ENCODE assay signal across 9 cellular contexts in the genomic region with DNA sequence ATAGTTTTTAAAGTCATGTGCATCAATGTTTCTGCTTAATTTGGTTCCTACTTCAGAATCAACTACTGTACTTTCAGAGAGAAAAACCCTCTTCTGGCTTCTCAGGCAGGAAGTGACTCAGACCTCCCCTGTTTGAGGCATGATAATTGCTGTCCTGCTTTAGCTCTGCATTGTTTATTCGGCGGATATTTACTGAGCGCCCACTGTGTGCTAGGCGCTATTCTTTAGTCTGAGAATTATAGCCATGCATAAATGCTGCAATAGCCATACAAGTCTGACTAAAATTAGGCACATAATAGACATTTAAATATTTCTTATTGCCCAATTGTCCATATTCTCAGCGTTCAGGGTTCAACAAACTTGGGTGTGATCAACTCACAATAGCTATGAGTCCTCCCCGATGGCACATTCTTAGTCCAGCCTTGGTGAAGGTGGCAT. TPM values are rescaled to one million over a fixed set of nuclear protein-coding genes. Genes with fewer than 3 reads are reported as not detected.
DNase-seq lines count a peak whose midpoint lies in the region; ATAC-seq, FAIRE-seq and TF ChIP-seq lines count a peak whose summit lies in the region.
"Had no signal": no experiment of that assay in that cellular context is flagged by ENCODE, and none has a peak within 500 bp of the region (broad histone marks: within the 10 kb centered on the region; RNA-seq: fewer than 3 reads in every experiment).

No MANE protein-coding gene starts in this region.

- no peak overlapping the region for H3K56ac ChIP-seq in H9 (ENCODE audit: insufficient read length, low read depth, low read length)

- H3K4me2 ChIP-seq in H9 (ENCODE audit: insufficient read depth, insufficient read length, low read length): no peak overlapping the region

- no peaks in the 10 kb centered on the region for H3K9me3 Mint-ChIP-seq in H9
- H3K9me3 Mint-ChIP-seq: dendritic cell treated with granulocyte-macrophage colony-stimulating factor and Interleukin-4, amounts not matched to agents 40 ng/mL and 50 ng/mL, for 4 days had no signal

- H4K20me1 ChIP-seq in H9 (ENCODE audit: control insufficient read depth, insufficient read depth, insufficient read length): no peaks in the 10 kb centered on the region

- H2BK120ac ChIP-seq in H9 (ENCODE audit: low read depth, low read length, poor library complexity, severe bottlenecking): no peak overlapping the region

- H3K4me3 Mint-ChIP-seq in H9: no peak overlapping the region
- H3K4me3 Mint-ChIP-seq: dendritic cell treated with granulocyte-macrophage colony-stimulating factor and Interleukin-4, amounts not matched to agents 40 ng/mL and 50 ng/mL, for 4 days had no signal

- H3K79me1 ChIP-seq in H9 (ENCODE audit: insufficient read depth, low read depth, low read length, poor library complexity, severe bottlenecking): no peaks in the 10 kb centered on the region

- no peaks in the 10 kb centered on the region; a peak in 1 of 7 replicates for H3K36me3 Mint-ChIP-seq in H9 (ENCODE audit: insufficient read depth in 1 of 3, low read depth in 3 of 3)

- H2BK12ac ChIP-seq in H9 (ENCODE audit: insufficient read length, low read depth, low read length): no peak overlapping the region

- H3K27ac Mint-ChIP-seq in H9: peak overlapping the region in 1 of 3 experiments; percentile 86; a peak in 2 of 7 replicates
- H3K27ac Mint-ChIP-seq: dendritic cell treated with granulocyte-macrophage colony-stimulating factor and Interleukin-4, amounts not matched to agents 40 ng/mL and 50 ng/mL, for 4 days had no signal

- TF ChIP-seq CTCF in H9 (conservative IDR thresholded peaks at IDR 0.05) (no peak), lung (IDR thresholded peaks at IDR 0.05; ENCODE audit: control extremely low read depth, extremely low read depth) (no peak)

- no peak overlapping the region for H3K4ac ChIP-seq in H9 (ENCODE audit: low read depth, low read length)

- no peaks in the 10 kb centered on the region for H3K23me2 ChIP-seq in H9 (ENCODE audit: insufficient read length, low read depth, low read length, poor library complexity, severe bottlenecking)

- peak; percentile 30 for DNase-seq in AG20443 (ENCODE audit: low spot score)
- peak; percentile 51 for DNase-seq in H9
- DNase-seq in RCC 7860 (ENCODE audit: low spot score): peak; percentile 57
- DNase-seq in adipocyte (ENCODE audit: low read depth): peak; percentile 81
- no peak for DNase-seq in lung (ENCODE audit: low spot score)
- no peak for DNase-seq in GM12892 (ENCODE audit: insufficient read length)

- H3T11ph ChIP-seq in H9 (ENCODE audit: low read length): no peak overlapping the region

- H3K27me3 ChIP-seq in H9 (ENCODE audit: insufficient read depth, low read length) (no peaks in the 10 kb centered on the region), adipocyte (replicated peaks; ENCODE audit: control insufficient read depth, insufficient read depth, low read length) (no peaks in the 10 kb centered on the region), lung (ENCODE audit: control insufficient read depth, insufficient read depth) (no peaks in the 10 kb centered on the region)

- H3K4me1 Mint-ChIP-seq in H9: peaks cover 22 to 55% of the 10 kb centered on the region in 2 experiments

- no CpG with 5 or more reads among the region's 6 CpGs for WGBS in H9 (ENCODE audit: extremely low coverage, insufficient read length, low lambda C conversion rate)
- 32 to 51% methylated on average over 6 of the region's 6 CpGs for WGBS in lung, 2 donors

- no peak overlapping the region for H2BK5ac ChIP-seq in H9 (ENCODE audit: insufficient read length, low read length)

- H3K14ac ChIP-seq in H9 (ENCODE audit: insufficient read depth, low read length): no peak overlapping the region

- ATAC-seq in lung (ENCODE audit: insufficient read depth, low FRiP score): peak; percentile 27
- ATAC-seq in HG02759 (IDR thresholded peaks at IDR 0.05; ENCODE audit: unreplicated experiment): no peak
- ATAC-seq in HG02970 (IDR thresholded peaks at IDR 0.05; ENCODE audit: low FRiP score, unreplicated experiment): no peak

- H3K79me2 ChIP-seq in H9 (ENCODE audit: insufficient read depth, low read length): no peaks in the 10 kb centered on the region

- no peak for TF ChIP-seq POLR2A in GM12892 (IDR thresholded peaks at IDR 0.05; ENCODE audit: low read depth, low read length)

- H3K4me1 ChIP-seq in H9 (ENCODE audit: insufficient read depth, low read length) (no peaks in the 10 kb centered on the region; the same call in 1 of the 2 replicates), adipocyte (ENCODE audit: control insufficient read depth, insufficient read depth, low read length) (peaks cover 35% of the 10 kb centered on the region), lung (ENCODE audit: control insufficient read depth in 2 of 2, insufficient read depth in 2 of 2, low read length in 2 of 2) (peaks cover 2 to 3% of the 10 kb centered on the region in 2 donors)

- no peak overlapping the region for H4K5ac ChIP-seq in H9 (ENCODE audit: insufficient read length, low read depth, low read length)

- no peak overlapping the region for H2BK15ac ChIP-seq in H9 (ENCODE audit: low read depth, low read length)

- H3K9ac ChIP-seq in H9 (ENCODE audit: extremely low read depth, insufficient read length, low read length): no peak overlapping the region
- no peak overlapping the region for H3K9ac ChIP-seq in adipocyte (ENCODE audit: low read length)

- H2AK5ac ChIP-seq in H9 (ENCODE audit: insufficient read length, low read length): no peak overlapping the region

- H3K9me3 ChIP-seq in H9 (ENCODE audit: control insufficient read depth, low read depth, low read length) (no peaks in the 10 kb centered on the region), adipocyte (ENCODE audit: control insufficient read depth, low read length) (peaks cover 8% of the 10 kb centered on the region), lung (ENCODE audit: control insufficient read depth in 2 of 2, insufficient read depth in 1 of 2, low read length in 1 of 2) (no peaks in the 10 kb centered on the region)

- H3K23ac ChIP-seq in H9 (ENCODE audit: insufficient read length, low read depth, low read length): no peak overlapping the region

- H2AFZ ChIP-seq in H9 (ENCODE audit: low read length): no peak overlapping the region

- FAIRE-seq in RCC 7860 (lab: Jason Lieb, UNC) (peak; percentile 89), GM12892 (lab: Jason Lieb, UNC) (no peak)

- H4K91ac ChIP-seq in H9 (ENCODE audit: insufficient read length, low read depth, low read length): no peak overlapping the region

- no peaks in the 10 kb centered on the region; the same call in 1 of the 2 replicates for H3K27me3 Mint-ChIP-seq in H9 (ENCODE audit: low read depth)
- H3K27me3 Mint-ChIP-seq: dendritic cell treated with granulocyte-macrophage colony-stimulating factor and Interleukin-4, amounts not matched to agents 40 ng/mL and 50 ng/mL, for 4 days had no signal

- H2BK20ac ChIP-seq in H9 (ENCODE audit: low read depth, low read length, poor library complexity, severe bottlenecking): no peak overlapping the region

- no peaks in the 10 kb centered on the region for H3K36me3 ChIP-seq in adipocyte (ENCODE audit: control insufficient read depth, insufficient read depth, low read length, severe bottlenecking)
- H3K36me3 ChIP-seq in lung (ENCODE audit: control insufficient read depth in 2 of 2, insufficient read depth in 2 of 2, low read length in 2 of 2): no peaks in the 10 kb centered on the region

- no peak overlapping the region for H3K18ac ChIP-seq in H9 (ENCODE audit: insufficient read length, low read depth, low read length)

- H3K4me3 ChIP-seq in adipocyte (ENCODE audit: low read length): no peak overlapping the region
- H3K4me3 ChIP-seq in lung: no peak overlapping the region

- H3K27ac ChIP-seq in H9 (ENCODE audit: insufficient read length, low read depth, low read length): no peak overlapping the region
- H3K27ac ChIP-seq in lung (ENCODE audit: low read depth in 1 of 2, low read length in 1 of 2): no peak overlapping the region

- H4K8ac ChIP-seq in H9 (replicated peaks; ENCODE audit: insufficient read length, low read depth, low read length): no peak overlapping the region

RNA-seq across cellular contexts. Expression of gene AMIGO2, which starts 6.1 kb away (rescaled TPM):
- 8.4 and 8.6 TPM in 2 replicates for total RNA-seq in H9 (2021)
- 10 to 100 TPM in 1 of 2 donors, 1 to 10 TPM in 1; 5.7 to 17.7 TPM for total RNA-seq in lung
- polyA plus RNA-seq in lung: 1 to 10 TPM; 6.1 to 9.5 TPM
- polyA plus RNA-seq in GM12892 (2012; ENCODE audit: missing spikeins): 0.06 TPM

RNA-seq across cellular contexts. Expression of gene PCED1B, which starts 6.4 kb away (rescaled TPM):
- 3.3 and 3.8 TPM in 2 replicates for total RNA-seq in H9 (2021)
- 1 to 10 TPM; 2.2 to 8.2 TPM for total RNA-seq in lung
- polyA plus RNA-seq in lung: 1 to 10 TPM; 3.0 to 4.7 TPM
- polyA plus RNA-seq in GM12892 (2012; ENCODE audit: missing spikeins): 1.3 TPM

Comparison
In these comparisons a context has a peak if more than half of its experiments do, and no peak if none do; other contexts are left out.
1. DNase-seq: peak in AG20443 (single experiment), H9 (single experiment), RCC 7860 (single experiment) and adipocyte (single experiment); none in lung (single experiment) and GM12892 (single experiment).